ENCODE assay signal across 9 cellular contexts in the genomic region with DNA sequence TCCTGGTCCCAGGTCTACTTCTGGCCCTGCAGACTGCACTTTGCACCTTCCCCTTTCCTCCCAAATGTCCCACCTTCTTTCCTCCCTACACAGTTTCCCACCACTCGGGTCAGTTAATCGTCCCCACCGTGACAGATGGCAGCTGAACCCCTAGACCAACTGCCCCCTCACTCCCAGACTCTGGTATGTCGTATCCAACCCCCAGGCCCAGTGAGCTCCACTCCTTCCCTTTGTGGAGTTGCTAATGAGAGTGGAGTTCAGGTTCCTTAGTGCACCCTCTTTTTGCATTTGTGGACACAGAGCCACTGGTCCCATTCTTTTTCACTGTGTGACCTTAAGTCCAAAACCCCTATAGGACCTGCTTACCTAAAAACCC. TPM values are rescaled to one million over a fixed set of nuclear protein-coding genes. Genes with fewer than 3 reads are reported as not detected.
DNase-seq lines count a peak whose midpoint lies in the region; ATAC-seq and TF ChIP-seq lines count a peak whose summit lies in the region.
"Had no signal": no experiment of that assay in that cellular context is flagged by ENCODE, and none has a peak within 500 bp of the region (broad histone marks: within the 10 kb centered on the region; RNA-seq: fewer than 3 reads in every experiment).

No MANE protein-coding gene starts in this region.

- peaks cover 73% of the 10 kb centered on the region for H3K4me1 Mint-ChIP-seq in activated T-cell treated with anti-CD3 and anti-CD28 coated beads, Interleukin-2, amount 50 U/mL, for 4 hours (ENCODE audit: low read depth)

- H3K36me3 ChIP-seq in mucosa of rectum (ENCODE audit: control insufficient read depth in 2 of 2, insufficient read depth in 2 of 2, low read length in 2 of 2) (no peaks in the 10 kb centered on the region), tibial artery (no peaks in the 10 kb centered on the region)

- intact Hi-C loops in tibial artery (cut with DNase I; ENCODE audit: low total_unique reads) = loop anchor here (10.0 kb wide), 1 partner anchor 376 kb away; a partner anchor contains a TSS

- peak overlapping the region; percentile 86 for H3K4me3 Mint-ChIP-seq in activated T-cell treated with anti-CD3 and anti-CD28 coated beads, Interleukin-2, amount 50 U/mL, for 4 hours

- peaks cover 8 to 16% of the 10 kb centered on the region in 2 donors for H3K4me1 ChIP-seq in mucosa of rectum (ENCODE audit: control insufficient read depth in 2 of 2, insufficient read depth in 2 of 2, low read length in 2 of 2)
- peaks cover 0 to 55% (median 28%) of the 10 kb centered on the region in 4 donors for H3K4me1 ChIP-seq in tibial artery
- H3K4me1 ChIP-seq: foreskin keratinocyte had no signal

- no peaks in the 10 kb centered on the region for H3K9me3 Mint-ChIP-seq in activated T-cell treated with anti-CD3 and anti-CD28 coated beads, Interleukin-2, amount 50 U/mL, for 4 hours

- H3K27me3 ChIP-seq in mucosa of rectum (ENCODE audit: control insufficient read depth in 2 of 2, insufficient read depth in 2 of 2, low read length in 2 of 2) (peaks cover 23 to 25% of the 10 kb centered on the region in 2 donors), tibial artery (no peaks in the 10 kb centered on the region)

- ATAC-seq in activated T-cell treated with anti-CD3 and anti-CD28 coated beads, Interleukin-2, amount 50 U/mL, for 4 hours = no peak
- ATAC-seq in HG02852 (IDR thresholded peaks at IDR 0.05; ENCODE audit: unreplicated experiment) = no peak
- ATAC-seq: foreskin keratinocyte had no signal

- peak overlapping the region; percentile 65 for H3K4me3 ChIP-seq in choroid plexus epithelial cell (ENCODE audit: low read depth, low read length)
- peak overlapping the region; percentile 24 to 66 for H3K4me3 ChIP-seq in mucosa of rectum (ENCODE audit: low read length in 2 of 2)
- peak overlapping the region; percentile 78 to 94 for H3K4me3 ChIP-seq in tibial artery

- peak overlapping the region; percentile 1 to 55 for H3K9ac ChIP-seq in mucosa of rectum (ENCODE audit: low read depth in 1 of 2, low read length in 2 of 2)

- TF ChIP-seq CTCF in choroid plexus epithelial cell (conservative IDR thresholded peaks at IDR 0.05; ENCODE audit: low read depth, low read length) (no peak), tibial artery (IDR thresholded peaks at IDR 0.05) (no peak)

- peak overlapping the region in 1 of 2 donors; percentile 19 for H3K27ac ChIP-seq in mucosa of rectum (ENCODE audit: low read depth in 2 of 2, low read length in 2 of 2)
- peak overlapping the region; percentile 74 to 81 for H3K27ac ChIP-seq in tibial artery
- H3K27ac ChIP-seq: foreskin keratinocyte had no signal

- no peaks in the 10 kb centered on the region for H3K36me3 Mint-ChIP-seq in activated T-cell treated with anti-CD3 and anti-CD28 coated beads, Interleukin-2, amount 50 U/mL, for 4 hours (ENCODE audit: insufficient read depth)

- H3K9me3 ChIP-seq in mucosa of rectum (ENCODE audit: control insufficient read depth in 2 of 2, low read length in 2 of 2) (no peaks in the 10 kb centered on the region), tibial artery (no peaks in the 10 kb centered on the region)

- no peak for DNase-seq in activated T-cell treated with anti-CD3 and anti-CD28 coated beads, Interleukin-2, amount 50 U/mL, for 4 hours
- no peak for DNase-seq in activated T-cell treated with anti-CD3 and anti-CD28 coated beads, Interleukin-2, amount 50 U/mL, for 1 hour
- no peak for DNase-seq in choroid plexus epithelial cell (ENCODE audit: low read depth)
- no peak for DNase-seq in tibial artery
- DNase-seq in central memory CD4-positive, alpha-beta T cell = no peak
- no peak for DNase-seq in MV-4-11 (lab: John Stamatoyannopoulos, UW)
- DNase-seq: foreskin keratinocyte had no signal

- H3K27me3 Mint-ChIP-seq in activated T-cell treated with anti-CD3 and anti-CD28 coated beads, Interleukin-2, amount 50 U/mL, for 4 hours (ENCODE audit: low read depth) = peaks cover 2% of the 10 kb centered on the region

RNA-seq across cellular contexts. Expression of a gene that starts 1.8 kb away (rescaled TPM):
- 1 to 10 TPM; 2.7 to 5.7 (median 3.1) TPM for total RNA-seq in activated T-cell treated with anti-CD3 and anti-CD28 coated beads, Interleukin-2, amount 50 U/mL, for 4 hours
